Comparison of ENCODE assay signal across 12 cellular contexts in genomic region chr7:14507617-14508016, GRCh38.
A peak's percentile ranks its signal among the peaks of the same experiment; 100 is the strongest.
DNase-seq lines count a peak whose midpoint lies in the region; ATAC-seq and TF ChIP-seq lines count a peak whose summit lies in the region.
"Had no signal": no experiment of that assay in that cellular context is flagged by ENCODE, and none has a peak within 500 bp of the region (broad histone marks: within the 10 kb centered on the region; RNA-seq: fewer than 3 reads in every experiment).

No MANE protein-coding gene starts in this region.

- ATAC-seq in HG02852 (IDR thresholded peaks at IDR 0.05; ENCODE audit: unreplicated experiment), result no peak
- no peak for ATAC-seq in GM18870 (IDR thresholded peaks at IDR 0.05; ENCODE audit: unreplicated experiment)

- peak; percentile 37 for DNase-seq in HPDE6-E6E7 (ENCODE audit: extremely low spot score)
- peak; percentile 80 for DNase-seq in NCI-H345 (lab: John Stamatoyannopoulos, UW)
- peak; percentile 94 for DNase-seq in mammary epithelial cell
- DNase-seq in prostate gland (ENCODE audit: low spot score), result peak; percentile 42
- DNase-seq in retina, result no peak
- DNase-seq in T-helper 9 cell, result no peak
- DNase-seq: GOT3; naive B cell; stimulated activated CD4-positive, alpha-beta T cell treated with anti-CD3 and anti-CD28 coated beads, Interleukin-4, amount 100 ng/mL, for 1 hour; testis had no signal

- in situ Hi-C loops in mammary epithelial cell (cut with MboI; ENCODE audit: low sequenced_read_pairs in 2 of 2), result no loop called here

- dilution Hi-C loops in mammary epithelial cell (cut with HindIII; ENCODE audit: low sequenced_read_pairs), result no loop called here

- no peak for TF ChIP-seq POLR2A in prostate gland (IDR thresholded peaks at IDR 0.05)

- H3K36me3 ChIP-seq in mammary epithelial cell (ENCODE audit: insufficient read depth, low read length) (no peaks in the 10 kb centered on the region), prostate gland (no peaks in the 10 kb centered on the region)

- H3K9me3 ChIP-seq in mammary epithelial cell (replicated peaks; ENCODE audit: insufficient read depth, low read length) (peaks cover 3% of the 10 kb centered on the region), prostate gland (no peaks in the 10 kb centered on the region)
- H3K9me3 ChIP-seq: testis had no signal

- no peak overlapping the region for H3K4me3 ChIP-seq in mammary epithelial cell (replicated peaks in 1 of 3; ENCODE audit: insufficient read depth in 1 of 3, low read depth in 2 of 3, low read length in 3 of 3)
- H3K4me3 ChIP-seq in prostate gland, result no peak overlapping the region
- H3K4me3 ChIP-seq: testis had no signal

- peaks cover 6% of the 10 kb centered on the region for H3K4me1 ChIP-seq in mammary epithelial cell (ENCODE audit: insufficient read depth, low read length)
- no peaks in the 10 kb centered on the region for H3K4me1 ChIP-seq in prostate gland (replicated peaks)
- H3K4me1 ChIP-seq: testis had no signal

- no peak overlapping the region for H3K9ac ChIP-seq in mammary epithelial cell (ENCODE audit: insufficient read depth, low read length)

- no TSS peak for BruUV-seq in mammary epithelial cell (replicated peaks; lab: Mats Ljungman, UMichigan)

- no peaks in the 10 kb centered on the region for H3K79me2 ChIP-seq in mammary epithelial cell (ENCODE audit: insufficient read depth, low read length)

- CTCF ChIA-PET in mammary epithelial cell (lab: Charles Lee; ENCODE audit: low non-redundant PET), result no interaction called here

- 2% methylated on average over 3 of the region's 3 CpGs for WGBS in mammary epithelial cell (ENCODE audit: low coverage, missing lambda C conversion rate)
- 34% methylated on average over 3 of the region's 3 CpGs for WGBS in prostate gland

- H3K27ac ChIP-seq in mammary epithelial cell (ENCODE audit: insufficient read depth, low read depth, low read length), result no peak overlapping the region
- H3K27ac ChIP-seq in prostate gland, result no peak overlapping the region
- H3K27ac ChIP-seq: testis had no signal

- peak overlapping the region; percentile 54 for H3K4me2 ChIP-seq in mammary epithelial cell (ENCODE audit: insufficient read depth, low read depth, low read length)

- H2AFZ ChIP-seq in mammary epithelial cell (ENCODE audit: low read depth, low read length), result no peak overlapping the region

- no peaks in the 10 kb centered on the region for H4K20me1 ChIP-seq in mammary epithelial cell (ENCODE audit: insufficient read depth, low read length)

- no peaks in the 10 kb centered on the region for H3K27me3 ChIP-seq in mammary epithelial cell (ENCODE audit: insufficient read depth, low read length)
- no peaks in the 10 kb centered on the region for H3K27me3 ChIP-seq in prostate gland (replicated peaks; ENCODE audit: insufficient read depth)
- H3K27me3 ChIP-seq: testis had no signal

- no peak for TF ChIP-seq CTCF in mammary epithelial cell (conservative IDR thresholded peaks at IDR 0.05 in 1 of 2, IDR thresholded peaks at IDR 0.05 in 1 of 2; ENCODE audit: extremely low read depth in 1 of 2, insufficient read depth in 1 of 2, low read depth in 1 of 2, low read length in 2 of 2)
- no peak for TF ChIP-seq CTCF in prostate gland (IDR thresholded peaks at IDR 0.05)

- intact Hi-C loops in mammary epithelial cell (cut with micrococcal nuclease) (loop anchor here (5.0 kb wide), 1 partner anchor 135 kb away; no protein-coding TSS in a partner anchor), prostate gland (cut with DNase I) (no loop called here)

Comparison
In these comparisons a context has a peak if more than half of its experiments do, and no peak if none do; other contexts are left out.
1. DNase-seq: peak in HPDE6-E6E7 (single experiment), NCI-H345 (single experiment), mammary epithelial cell (single experiment) and prostate gland (single experiment); none in retina (single experiment) and T-helper 9 cell (single experiment).